In genomic region chr17:19004601-19005441, GRCh38 we compare ENCODE assay signal across 8 cellular contexts. TPM values are rescaled to one million over a fixed set of nuclear protein-coding genes. Genes with fewer than 3 reads are reported as not detected.
DNase-seq lines count a peak whose midpoint lies in the region; ATAC-seq and TF ChIP-seq lines count a peak whose summit lies in the region.

Gene FAM83G (minus strand): TSS chr17:19004764. CDS start chr17:19004041, 723 bp downstream.

- H3K27ac ChIP-seq in SJSA1 = peak within 1 kb of the TSS; percentile 85

- no peaks in the 10 kb centered on the region for H3K9me3 ChIP-seq in SJSA1 (replicated peaks)

- no peaks in the 10 kb centered on the region for H3K27me3 ChIP-seq in SJSA1 (replicated peaks)

- peaks cover 18% of the 10 kb centered on the region for H3K36me3 ChIP-seq in SJSA1

- no peaks in the 10 kb centered on the region for H3K36me3 Mint-ChIP-seq in activated naive CD4-positive, alpha-beta T cell treated with anti-CD3 and anti-CD28 coated beads, Interleukin-2, amount 10 ng/mL, durations not matched to agents 7 days and 5 days

- H3K9me3 Mint-ChIP-seq in activated naive CD4-positive, alpha-beta T cell treated with anti-CD3 and anti-CD28 coated beads, Interleukin-2, amount 10 ng/mL, durations not matched to agents 7 days and 5 days = no peaks in the 10 kb centered on the region

- peaks cover 19% of the 10 kb centered on the region for H3K4me1 ChIP-seq in SJSA1 (replicated peaks)

- intact Hi-C loops in cardiac septum (cut with DNase I) = no loop called here

- H3K4me3 ChIP-seq in SJSA1 = peak within 1 kb of the TSS; percentile 68
- peak within 1 kb of the TSS; percentile 72 for H3K4me3 ChIP-seq in retinal pigment epithelial cell (ENCODE audit: low read length)

- peaks cover 36% of the 10 kb centered on the region for H3K4me1 Mint-ChIP-seq in activated naive CD4-positive, alpha-beta T cell treated with anti-CD3 and anti-CD28 coated beads, Interleukin-2, amount 10 ng/mL, durations not matched to agents 7 days and 5 days

- peak; percentile 80 for ATAC-seq in HG03460 (IDR thresholded peaks at IDR 0.05; ENCODE audit: unreplicated experiment)

- CTCF ChIA-PET in activated naive CD4-positive, alpha-beta T cell treated with anti-CD3 and anti-CD28 coated beads, Interleukin-2, amount 10 ng/mL, durations not matched to agents 7 days and 5 days (lab: Charles Lee) = interaction anchor here (1.2 kb wide), 1 partner anchor 146 kb away, joined by 3 read pairs; no protein-coding TSS in a partner anchor

- H3K4me3 Mint-ChIP-seq in activated naive CD4-positive, alpha-beta T cell treated with anti-CD3 and anti-CD28 coated beads, Interleukin-2, amount 10 ng/mL, durations not matched to agents 7 days and 5 days = peak within 1 kb of the TSS; percentile 90

- DNase-seq in AG09319 (ENCODE audit: extremely low read depth, low read depth) = peak; percentile 22
- DNase-seq in GM19238 (ENCODE audit: insufficient read length, low spot score) = peak; percentile 86
- peak; percentile 57 to 84 for DNase-seq in SJSA1 (ENCODE audit: low read depth in 1 of 2, low spot score in 2 of 2)
- peak; percentile 84 for DNase-seq in activated naive CD4-positive, alpha-beta T cell treated with anti-CD3 and anti-CD28 coated beads, Interleukin-2, amount 10 ng/mL, durations not matched to agents 7 days and 5 days
- peak; percentile 82 for DNase-seq in cardiac septum (ENCODE audit: low spot score)
- DNase-seq in retinal pigment epithelial cell (ENCODE audit: low read depth) = no peak
- no peak for DNase-seq in AML-193 (lab: John Stamatoyannopoulos, UW)

- H3K27me3 Mint-ChIP-seq in activated naive CD4-positive, alpha-beta T cell treated with anti-CD3 and anti-CD28 coated beads, Interleukin-2, amount 10 ng/mL, durations not matched to agents 7 days and 5 days = peaks cover 30% of the 10 kb centered on the region

- TF ChIP-seq CTCF in AG09319 (IDR thresholded peaks at IDR 0.05; ENCODE audit: low read depth, low read length) (no peak), retinal pigment epithelial cell (conservative IDR thresholded peaks at IDR 0.05; ENCODE audit: low read depth, low read length) (no peak)

- peak within 1 kb of the TSS; percentile 80 for H3K27ac Mint-ChIP-seq in activated naive CD4-positive, alpha-beta T cell treated with anti-CD3 and anti-CD28 coated beads, Interleukin-2, amount 10 ng/mL, durations not matched to agents 7 days and 5 days

RNA-seq across cellular contexts. Expression of gene FAM83G, which starts in this region (rescaled TPM):
- total RNA-seq in SJSA1 (2014; rRNA removed; shearing (Covaris generic)) = 4.8 and 6.7 TPM in 2 replicates
- total RNA-seq in cardiac septum = 2.5 TPM

Comparison
In these comparisons a context has a peak if more than half of its experiments do, and no peak if none do; other contexts are left out.
1. DNase-seq: peak in AG09319 (single experiment), GM19238 (single experiment), SJSA1 (2 of 2), activated naive CD4-positive, alpha-beta T cell treated with anti-CD3 and anti-CD28 coated beads, Interleukin-2, amount 10 ng/mL, durations not matched to agents 7 days and 5 days (single experiment) and cardiac septum (single experiment); none in retinal pigment epithelial cell (single experiment) and AML-193 (0 of 2).